Comparison of ENCODE assay signal across 1 cellular context in genomic region chr3:38029400-38030125, GRCh38.
TF ChIP-seq lines count a peak whose summit lies in the region.

TSS of gene PLCD1 (minus strand) at chr3:38029642. CDS start at chr3:38029539, 103 bp downstream.

TF ChIP-seq in HepG2, 621 proteins besides CTCF, POLR2A, EP300 and RAD21 (continued from another document):
- TF ChIP-seq TIGD3 (CRISPR knock-in tag; IDR thresholded peaks at IDR 0.05; ENCODE audit: borderline replicate concordance) (no peak), ETV6 (CRISPR knock-in tag; conservative IDR thresholded peaks at IDR 0.05) (no peak)
